In the genomic region with DNA sequence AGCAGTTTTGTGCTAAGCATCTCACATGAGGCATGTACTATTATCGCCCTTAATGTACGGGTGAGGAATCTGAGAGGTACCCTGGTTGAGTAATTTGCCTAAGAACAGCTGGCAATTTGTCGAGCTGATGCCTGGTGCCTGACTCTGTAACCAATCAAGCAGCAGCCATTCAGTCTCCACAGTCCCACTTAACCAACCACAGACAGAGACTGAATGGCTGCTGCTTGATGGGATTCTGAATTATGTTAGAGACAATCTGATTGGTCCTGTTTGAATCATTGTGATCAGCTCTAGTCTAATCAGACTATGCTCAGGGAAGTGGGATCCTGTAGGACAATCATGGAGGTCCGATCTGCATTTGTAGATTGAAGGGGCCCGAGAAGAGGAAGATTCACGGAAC, we compare ENCODE assay signal across 1 cellular context.
TF ChIP-seq lines count a peak whose summit lies in the region.

No MANE protein-coding gene starts in this region.

TF ChIP-seq in A549, 52 proteins besides CTCF, POLR2A, EP300 and RAD21 (continued from another document):
- TF ChIP-seq, protein P1, sequence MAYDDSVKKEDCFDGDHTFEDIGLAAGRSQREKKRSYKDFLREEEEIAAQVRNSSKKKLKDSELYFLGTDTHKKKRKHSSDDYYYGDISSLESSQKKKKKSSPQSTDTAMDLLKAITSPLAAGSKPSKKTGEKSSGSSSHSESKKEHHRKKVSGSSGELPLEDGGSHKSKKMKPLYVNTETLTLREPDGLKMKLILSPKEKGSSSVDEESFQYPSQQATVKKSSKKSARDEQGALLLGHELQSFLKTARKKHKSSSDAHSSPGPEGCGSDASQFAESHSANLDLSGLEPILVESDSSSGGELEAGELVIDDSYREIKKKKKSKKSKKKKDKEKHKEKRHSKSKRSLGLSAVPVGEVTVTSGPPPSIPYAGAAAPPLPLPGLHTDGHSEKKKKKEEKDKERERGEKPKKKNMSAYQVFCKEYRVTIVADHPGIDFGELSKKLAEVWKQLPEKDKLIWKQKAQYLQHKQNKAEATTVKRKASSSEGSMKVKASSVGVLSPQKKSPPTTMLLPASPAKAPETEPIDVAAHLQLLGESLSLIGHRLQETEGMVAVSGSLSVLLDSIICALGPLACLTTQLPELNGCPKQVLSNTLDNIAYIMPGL (CRISPR knock-in tag; IDR thresholded peaks at IDR 0.05; ENCODE audit: borderline replicate concordance), result no peak
